ENCODE assay signal across 1 cellular context in genomic region chr1:53949023-53949611, GRCh38.
TF ChIP-seq lines count a peak whose summit lies in the region.

No MANE protein-coding gene starts in this region.

TF ChIP-seq in K562, 482 proteins besides CTCF, POLR2A, EP300 and RAD21:
- TF ChIP-seq STAG1 (CRISPR knock-in tag; IDR thresholded peaks at IDR 0.05; ENCODE audit: borderline replicate concordance) (peak; percentile 25; the same call in 1 of the 2 replicates), CXXC5 (CRISPR knock-in tag; IDR thresholded peaks at IDR 0.05) (no peak), TBL1XR1 (IDR thresholded peaks at IDR 0.05; ENCODE audit: low read length in 2 of 2) (0 out of 4 replicates have a peak, but pooled peaks of 1 of the 2 experiments have one; percentile 12), KLF1 (tag; IDR thresholded peaks at IDR 0.05) (no peak), TEAD1 (CRISPR knock-in tag; IDR thresholded peaks at IDR 0.05) (peak in 1 of 2 experiments; percentile 72; a peak in 1 of 4 replicates), RCOR1 (IDR thresholded peaks at IDR 0.05; ENCODE audit: borderline replicate concordance in 1 of 2, low read depth in 2 of 2, low read length in 2 of 2) (peak in 1 of 2 experiments; percentile 36; a peak in 1 of 4 replicates), SMC3 (conservative IDR thresholded peaks at IDR 0.05; ENCODE audit: insufficient read depth, low read depth, low read length) (peak; percentile 85), LCOR (CRISPR knock-in tag; IDR thresholded peaks at IDR 0.05) (0 out of 2 replicates have a peak, but pooled peaks have one; percentile 34)
- TF ChIP-seq, protein P1, sequence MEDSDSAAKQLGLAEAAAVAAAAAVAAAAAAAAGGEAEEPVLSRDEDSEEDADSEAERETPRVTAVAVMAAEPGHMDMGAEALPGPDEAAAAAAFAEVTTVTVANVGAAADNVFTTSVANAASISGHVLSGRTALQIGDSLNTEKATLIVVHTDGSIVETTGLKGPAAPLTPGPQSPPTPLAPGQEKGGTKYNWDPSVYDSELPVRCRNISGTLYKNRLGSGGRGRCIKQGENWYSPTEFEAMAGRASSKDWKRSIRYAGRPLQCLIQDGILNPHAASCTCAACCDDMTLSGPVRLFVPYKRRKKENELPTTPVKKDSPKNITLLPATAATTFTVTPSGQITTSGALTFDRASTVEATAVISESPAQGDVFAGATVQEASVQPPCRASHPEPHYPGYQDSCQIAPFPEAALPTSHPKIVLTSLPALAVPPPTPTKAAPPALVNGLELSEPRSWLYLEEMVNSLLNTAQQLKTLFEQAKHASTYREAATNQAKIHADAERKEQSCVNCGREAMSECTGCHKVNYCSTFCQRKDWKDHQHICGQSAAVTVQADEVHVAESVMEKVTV (CRISPR knock-in tag; IDR thresholded peaks at IDR 0.05): peak; percentile 42; the same call in 1 of the 2 replicates
TF ChIP-seq in K562: peak in this region for 7.
